Comparison of ENCODE assay signal across 31 cellular contexts in the genomic region with DNA sequence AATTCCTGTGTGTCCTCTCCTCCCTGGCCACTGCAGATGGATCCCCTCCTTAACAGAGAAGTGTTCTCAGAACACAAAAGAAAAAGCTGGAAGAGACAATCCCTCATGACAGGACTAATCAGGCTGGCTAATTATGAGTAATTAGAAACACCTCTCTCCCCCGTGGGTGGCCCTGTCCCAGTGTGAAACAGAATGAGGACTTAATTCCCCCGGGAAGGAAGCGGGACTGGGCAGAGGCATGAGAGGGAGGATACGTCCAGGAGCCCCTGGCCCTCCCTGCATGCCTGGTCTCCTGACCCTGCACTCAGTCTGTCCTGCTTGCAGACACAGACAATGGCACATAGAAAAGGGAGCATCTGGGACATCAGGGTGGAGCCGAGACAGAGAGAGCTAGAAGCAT. TPM values are rescaled to one million over a fixed set of nuclear protein-coding genes. Genes with fewer than 3 reads are reported as not detected.
"Had no signal": no experiment of that assay in that cellular context is flagged by ENCODE, and none has a peak within 500 bp of the region (broad histone marks: within the 10 kb centered on the region; RNA-seq: fewer than 3 reads in every experiment).

No MANE protein-coding gene starts in this region.

- H3K27ac Mint-ChIP-seq: activated B cell treated with CpG ODN at 0.5 μM for 24 hours; activated CD8-positive, alpha-beta T cell treated with anti-CD3 and anti-CD28 coated beads for 36 hours; activated naive CD8-positive, alpha-beta T cell; activated naive CD8-positive, alpha-beta T cell treated with anti-CD3 and anti-CD28 coated beads, Interleukin-2, amount 50 U/mL, for 24 hours; activated T-helper 17 cell treated with anti-CD3 and anti-CD28 coated beads, Interleukin-2, amount 50 U/mL, for 72 hours; dendritic cell treated with granulocyte-macrophage colony-stimulating factor and Interleukin-4, amounts not matched to agents 40 ng/mL and 50 ng/mL, for 4 days; endodermal cell; T-helper 17 cell; T-helper 2 cell treated with Interferon-gamma antibody and Interleukin-4, amounts not matched to agents 5 μg/mL and 100 μg/mL, for 36 hours had no signal

- H3K36me3 Mint-ChIP-seq: activated naive CD8-positive, alpha-beta T cell had no signal

- H3K9me3 Mint-ChIP-seq: activated B cell treated with CpG ODN at 0.5 μM for 24 hours; activated CD8-positive, alpha-beta T cell treated with anti-CD3 and anti-CD28 coated beads for 36 hours; activated naive CD8-positive, alpha-beta T cell treated with anti-CD3 and anti-CD28 coated beads, Interleukin-2, amount 50 U/mL, for 24 hours; activated T-cell treated with anti-CD3 and anti-CD28 coated beads, Interleukin-2, amount 50 U/mL, for 4 hours; activated T-helper 17 cell treated with anti-CD3 and anti-CD28 coated beads, Interleukin-2, amount 50 U/mL, for 72 hours; dendritic cell treated with granulocyte-macrophage colony-stimulating factor and Interleukin-4, amounts not matched to agents 40 ng/mL and 50 ng/mL, for 4 days; endodermal cell; T-helper 2 cell treated with Interferon-gamma antibody and Interleukin-4, amounts not matched to agents 5 μg/mL and 100 μg/mL, for 36 hours had no signal

- H3K4me3 Mint-ChIP-seq: activated B cell treated with CpG ODN at 0.5 μM for 24 hours; activated CD8-positive, alpha-beta T cell treated with anti-CD3 and anti-CD28 coated beads for 36 hours; activated naive CD8-positive, alpha-beta T cell; activated naive CD8-positive, alpha-beta T cell treated with anti-CD3 and anti-CD28 coated beads, Interleukin-2, amount 50 U/mL, for 24 hours; activated T-cell treated with anti-CD3 and anti-CD28 coated beads, Interleukin-2, amount 50 U/mL, for 4 hours; activated T-helper 17 cell treated with anti-CD3 and anti-CD28 coated beads, Interleukin-2, amount 50 U/mL, for 72 hours; dendritic cell treated with granulocyte-macrophage colony-stimulating factor and Interleukin-4, amounts not matched to agents 40 ng/mL and 50 ng/mL, for 4 days; endodermal cell; T-helper 17 cell; T-helper 2 cell treated with Interferon-gamma antibody and Interleukin-4, amounts not matched to agents 5 μg/mL and 100 μg/mL, for 36 hours had no signal

- DNase-seq: activated B cell treated with CpG ODN at 0.5 μM for 24 hours; activated CD4-positive, alpha-beta T cell treated with anti-CD3 and anti-CD28 coated beads for 48 hours; activated CD4-positive, alpha-beta T cell treated with anti-CD3 and anti-CD28 coated beads, Interleukin-2, amount 50 U/mL, for 1 hour; activated CD4-positive, alpha-beta T cell treated with anti-CD3 and anti-CD28 coated beads, Interleukin-2, amount 50 U/mL, for 48 hours; activated CD8-positive, alpha-beta memory T cell treated with anti-CD3 and anti-CD28 coated beads for 24 hours; activated CD8-positive, alpha-beta T cell treated with anti-CD3 and anti-CD28 coated beads for 36 hours; activated effector memory CD4-positive, alpha-beta T cell treated with Interleukin-2 at 50 U/mL for 16 hours; activated gamma-delta T cell treated with Interleukin-2 at 50 U/mL for 16 hours; activated naive CD4-positive, alpha-beta T cell treated with anti-CD3 and anti-CD28 coated beads, Interleukin-2, amount 50 U/mL, for 16 hours; activated naive CD4-positive, alpha-beta T cell treated with Interleukin-2 at 50 U/mL for 16 hours; activated naive CD8-positive, alpha-beta T cell treated with anti-CD3 and anti-CD28 coated beads, Interleukin-2, amount 50 U/mL, for 24 hours; activated T-cell treated with anti-CD3 and anti-CD28 coated beads, Interleukin-2, amount 50 U/mL, for 4 hours; adrenal gland; amygdala; aorta; body of pancreas; central memory CD4-positive, alpha-beta T cell; cerebellar nuclear complex; colonic mucosa; dorsolateral prefrontal cortex; effector memory CD4-positive, alpha-beta T cell; endodermal cell; foreskin fibroblast; head of caudate nucleus; T-helper 17 cell; T1000; WERI-Rb-1 had no signal

- H3K4me1 Mint-ChIP-seq: activated B cell treated with CpG ODN at 0.5 μM for 24 hours; activated naive CD8-positive, alpha-beta T cell treated with anti-CD3 and anti-CD28 coated beads, Interleukin-2, amount 50 U/mL, for 24 hours; activated T-helper 17 cell treated with anti-CD3 and anti-CD28 coated beads, Interleukin-2, amount 50 U/mL, for 72 hours; T-helper 17 cell had no signal

RNA-seq across cellular contexts. Expression of a gene that starts 7.6 kb away (rescaled TPM):
- polyA plus RNA-seq: aorta had no signal
